ENCODE assay signal across 1 cellular context in the genomic region with DNA sequence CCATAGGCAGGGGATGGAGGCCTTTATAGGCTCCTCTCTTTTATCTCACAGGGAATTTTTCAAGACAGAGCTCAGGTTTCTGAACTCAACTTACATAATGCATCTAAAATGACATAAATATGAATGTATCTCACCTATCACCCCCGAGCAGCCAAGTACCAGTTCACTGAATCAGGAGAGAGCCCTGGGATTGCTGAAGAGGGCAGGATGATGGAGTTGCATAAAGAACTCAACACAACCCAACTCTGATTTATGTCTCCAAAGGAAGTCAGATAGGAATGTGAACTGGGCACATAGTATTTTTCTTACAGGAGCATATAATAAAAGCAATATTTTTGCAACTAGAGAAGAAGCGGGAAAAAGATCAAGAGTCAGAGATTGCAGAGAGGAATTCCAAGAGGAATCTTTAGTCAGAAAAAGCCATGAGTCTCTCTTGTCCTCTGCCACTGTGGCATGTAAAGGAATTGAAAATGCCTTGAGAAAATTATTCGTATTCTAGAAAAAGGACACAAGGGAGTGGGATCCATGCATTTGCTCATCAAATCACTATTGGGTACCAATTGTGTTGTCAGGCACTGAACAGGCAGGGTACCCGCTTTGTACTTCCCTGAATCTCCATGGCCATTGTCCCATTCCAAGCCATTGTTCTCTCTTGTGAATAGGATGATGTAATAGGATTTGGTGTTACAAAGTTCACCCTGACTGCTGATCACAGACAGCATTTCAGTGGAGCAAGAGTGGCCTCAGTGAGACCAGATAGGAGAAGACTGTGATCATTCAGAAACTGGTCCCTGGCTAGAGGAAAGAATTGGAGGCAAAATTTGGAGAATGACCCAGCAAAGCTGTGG.
TF ChIP-seq lines count a peak whose summit lies in the region.

No MANE protein-coding gene starts in this region.

TF ChIP-seq in IMR-90, 13 proteins besides CTCF, POLR2A, EP300 and RAD21 (continued from another document):
- TF ChIP-seq, protein P1, sequence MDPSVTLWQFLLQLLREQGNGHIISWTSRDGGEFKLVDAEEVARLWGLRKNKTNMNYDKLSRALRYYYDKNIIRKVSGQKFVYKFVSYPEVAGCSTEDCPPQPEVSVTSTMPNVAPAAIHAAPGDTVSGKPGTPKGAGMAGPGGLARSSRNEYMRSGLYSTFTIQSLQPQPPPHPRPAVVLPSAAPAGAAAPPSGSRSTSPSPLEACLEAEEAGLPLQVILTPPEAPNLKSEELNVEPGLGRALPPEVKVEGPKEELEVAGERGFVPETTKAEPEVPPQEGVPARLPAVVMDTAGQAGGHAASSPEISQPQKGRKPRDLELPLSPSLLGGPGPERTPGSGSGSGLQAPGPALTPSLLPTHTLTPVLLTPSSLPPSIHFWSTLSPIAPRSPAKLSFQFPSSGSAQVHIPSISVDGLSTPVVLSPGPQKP (IDR thresholded peaks at IDR 0.05; ENCODE audit: borderline replicate concordance, low read depth, low read length) = no peak
- no peak for TF ChIP-seq MAFK (IDR thresholded peaks at IDR 0.05; ENCODE audit: low read depth, low read length)
- TF ChIP-seq, protein P2, sequence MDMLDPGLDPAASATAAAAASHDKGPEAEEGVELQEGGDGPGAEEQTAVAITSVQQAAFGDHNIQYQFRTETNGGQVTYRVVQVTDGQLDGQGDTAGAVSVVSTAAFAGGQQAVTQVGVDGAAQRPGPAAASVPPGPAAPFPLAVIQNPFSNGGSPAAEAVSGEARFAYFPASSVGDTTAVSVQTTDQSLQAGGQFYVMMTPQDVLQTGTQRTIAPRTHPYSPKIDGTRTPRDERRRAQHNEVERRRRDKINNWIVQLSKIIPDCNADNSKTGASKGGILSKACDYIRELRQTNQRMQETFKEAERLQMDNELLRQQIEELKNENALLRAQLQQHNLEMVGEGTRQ (IDR thresholded peaks at IDR 0.05; ENCODE audit: low read depth, low read length) = no peak
- no peak for TF ChIP-seq CEBPB (IDR thresholded peaks at IDR 0.05; ENCODE audit: low read depth, low read length)
